8 cellular contexts compared by ENCODE assay signal in genomic region chr2:219684721-219685689, GRCh38. TPM values are rescaled to one million over a fixed set of nuclear protein-coding genes. Genes with fewer than 3 reads are reported as not detected.
DNase-seq lines count a peak whose midpoint lies in the region; ATAC-seq and TF ChIP-seq lines count a peak whose summit lies in the region.

No MANE protein-coding gene starts in this region.

- CTCF ChIA-PET in AG04449 (lab: Yijun Ruan, JAX): interaction anchor here (0.9 to 1.0 kb wide), 2 partner anchors 44 to 390 kb away, joined by 3 to 4 read pairs; no protein-coding TSS in a partner anchor

- peaks cover 16% of the 10 kb centered on the region for H3K27me3 Mint-ChIP-seq in progenitor cell of endocrine pancreas

- no peak for TF ChIP-seq CTCF in AG04449 (IDR thresholded peaks at IDR 0.05; ENCODE audit: insufficient read depth, low read length, missing control alignments)
- no peak for TF ChIP-seq CTCF in progenitor cell of endocrine pancreas (IDR thresholded peaks at IDR 0.05; ENCODE audit: unreplicated experiment)

- ATAC-seq in GM18907 (IDR thresholded peaks at IDR 0.05; ENCODE audit: unreplicated experiment): peak; percentile 95
- ATAC-seq in HG03060 (IDR thresholded peaks at IDR 0.05; ENCODE audit: low read depth, unreplicated experiment): peak; percentile 94
- ATAC-seq in aorta (ENCODE audit: low FRiP score): peak; percentile 88

- H3K27me3 ChIP-seq in aorta (ENCODE audit: control insufficient read depth in 1 of 2, insufficient read depth in 2 of 2, low read length in 1 of 2): no peaks in the 10 kb centered on the region

- peaks cover 8% of the 10 kb centered on the region for H3K9me3 Mint-ChIP-seq in progenitor cell of endocrine pancreas (ENCODE audit: low read depth)

- no peaks in the 10 kb centered on the region for H3K4me1 ChIP-seq in aorta (ENCODE audit: control insufficient read depth in 1 of 2, insufficient read depth in 2 of 2, low read length in 2 of 2)

- peaks cover 12% of the 10 kb centered on the region for H3K4me1 Mint-ChIP-seq in progenitor cell of endocrine pancreas (ENCODE audit: low read depth)

- no peaks in the 10 kb centered on the region for H3K9me3 ChIP-seq in aorta (ENCODE audit: control insufficient read depth, low read length)

- H3K36me3 ChIP-seq in aorta (ENCODE audit: control insufficient read depth in 1 of 2, insufficient read depth in 2 of 2, low read length in 1 of 2): no peaks in the 10 kb centered on the region

- H3K4me3 Mint-ChIP-seq in progenitor cell of endocrine pancreas (ENCODE audit: low read depth): peak overlapping the region; percentile 73

- peak overlapping the region; percentile 68 to 71 for H3K27ac ChIP-seq in aorta (ENCODE audit: low read depth in 1 of 2, low read length in 2 of 2)

- POLR2A ChIA-PET in AG04449 (lab: Yijun Ruan, JAX): no interaction called here

- intact Hi-C loops in aorta (cut with DNase I): loop anchor here (2.0 to 10.0 kb wide), 3 partner anchors 43 to 280 kb away; partner anchors contain the start of gene TMEM198 (in 1 of the 2)

- H3K27ac Mint-ChIP-seq in progenitor cell of endocrine pancreas: peak overlapping the region; percentile 92

- H3K36me3 Mint-ChIP-seq in progenitor cell of endocrine pancreas (ENCODE audit: insufficient read depth): peaks cover 2% of the 10 kb centered on the region

- DNase-seq in AG04449 (ENCODE audit: low read depth, low spot score): no peak
- peak; percentile 66 for DNase-seq in NCI-H2227 (lab: John Stamatoyannopoulos, UW; ENCODE audit: unreplicated experiment)
- DNase-seq in activated T-cell treated with anti-CD3 and anti-CD28 coated beads for 4 hours: peak; percentile 41
- DNase-seq in foreskin melanocyte: peak; percentile 64
- DNase-seq in progenitor cell of endocrine pancreas (ENCODE audit: low spot score, unreplicated experiment): no peak
- peak; percentile 83 to 88 for DNase-seq in aorta

- H3K4me3 ChIP-seq in AG04449 (ENCODE audit: low read depth, low read length): peak overlapping the region; percentile 49
- H3K4me3 ChIP-seq in aorta (ENCODE audit: low read length in 2 of 2): peak overlapping the region; percentile 21 to 67

- WGBS in aorta, 2 donors: 21 to 22% methylated on average over 18 of the region's 18 CpGs

RNA-seq across cellular contexts. Expression of gene SLC4A3, which starts 57.6 kb away (rescaled TPM):
- total RNA-seq in progenitor cell of endocrine pancreas: 17.0 and 19.7 TPM in 2 replicates
- total RNA-seq in aorta: 1 to 10 TPM; 2.0 to 5.4 TPM
- polyA plus RNA-seq in aorta: 1 to 10 TPM; 2.9 to 3.0 TPM

Comparison
In these comparisons a context has a peak if more than half of its experiments do, and no peak if none do; other contexts are left out.
1. DNase-seq: peak in NCI-H2227 (single experiment), activated T-cell treated with anti-CD3 and anti-CD28 coated beads for 4 hours (single experiment), foreskin melanocyte (single experiment) and aorta (2 of 2); none in AG04449 (single experiment) and progenitor cell of endocrine pancreas (single experiment).
2. Peak in every context shown above with its lines, with median percentiles within 50 percentile points of each other: ATAC-seq.